In genomic region chr12:93526786-93527428, GRCh38 we compare ENCODE assay signal across 1 cellular context.
TF ChIP-seq lines count a peak whose summit lies in the region.

No MANE protein-coding gene starts in this region.

TF ChIP-seq in HepG2, 621 proteins besides CTCF, POLR2A, EP300 and RAD21 (continues in another document):
- TF ChIP-seq NFE2L2 (IDR thresholded peaks at IDR 0.05; ENCODE audit: low read length) (no peak), ATF7-NPFF (CRISPR knock-in tag; IDR thresholded peaks at IDR 0.05; ENCODE audit: low read depth) (no peak), JUND (CRISPR knock-in tag; IDR thresholded peaks at IDR 0.05) (peak; percentile 96), CREM (IDR thresholded peaks at IDR 0.05) (peak; percentile 30; the same call in 1 of the 2 replicates), CREM (CRISPR knock-in tag; IDR thresholded peaks at IDR 0.05) (no peak), CREB1 (IDR thresholded peaks at IDR 0.05) (no peak), CREB1 (CRISPR knock-in tag; IDR thresholded peaks at IDR 0.05) (peak; percentile 22; the same call in 1 of the 2 replicates), ZNF891 (CRISPR knock-in tag; IDR thresholded peaks at IDR 0.05) (no peak), NAIF1 (CRISPR knock-in tag; IDR thresholded peaks at IDR 0.05; ENCODE audit: borderline replicate concordance) (no peak), ZNF761 (CRISPR knock-in tag; conservative IDR thresholded peaks at IDR 0.05) (no peak), ZNF616 (CRISPR knock-in tag; IDR thresholded peaks at IDR 0.05; ENCODE audit: low read depth) (no peak), JUNB (CRISPR knock-in tag; IDR thresholded peaks at IDR 0.05; ENCODE audit: borderline replicate concordance) (peak; percentile 97), NR2F6 (IDR thresholded peaks at IDR 0.05) (peak; percentile 25; the same call in 1 of the 2 replicates), NR2F6 (CRISPR knock-in tag; IDR thresholded peaks at IDR 0.05) (peak; percentile 52; the same call in 1 of the 2 replicates), TCF7 (IDR thresholded peaks at IDR 0.05; ENCODE audit: low read depth) (peak; percentile 89), POLR2G (IDR thresholded peaks at IDR 0.05; ENCODE audit: low read depth, low read length) (no peak), ZBTB26 (CRISPR knock-in tag; IDR thresholded peaks at IDR 0.05; ENCODE audit: borderline replicate concordance) (no peak), SAP130 (CRISPR knock-in tag; IDR thresholded peaks at IDR 0.05; ENCODE audit: low read depth) (peak; percentile 39), DNMT3B (CRISPR knock-in tag; conservative IDR thresholded peaks at IDR 0.05) (peak; percentile 79; the same call in 1 of the 2 replicates), ZBTB2 (CRISPR knock-in tag; IDR thresholded peaks at IDR 0.05; ENCODE audit: low read depth) (no peak), FOXA3 (CRISPR knock-in tag; IDR thresholded peaks at IDR 0.05) (peak; percentile 54), TBL1XR1 (IDR thresholded peaks at IDR 0.05; ENCODE audit: borderline replicate concordance, low read length, partially characterized antibody) (peak; percentile 29), GATAD2A (CRISPR knock-in tag; IDR thresholded peaks at IDR 0.05) (peak; percentile 55), STAT5B (CRISPR knock-in tag; IDR thresholded peaks at IDR 0.05) (no peak), NFYB (CRISPR knock-in tag; IDR thresholded peaks at IDR 0.05) (no peak), SOX13 (IDR thresholded peaks at IDR 0.05) (no peak), SOX13 (CRISPR knock-in tag; conservative IDR thresholded peaks at IDR 0.05 in 1 of 2, IDR thresholded peaks at IDR 0.05 in 1 of 2) (peak in 1 of 2 experiments; percentile 57; a peak in 2 of 4 replicates), RXRB (CRISPR knock-in tag; IDR thresholded peaks at IDR 0.05; ENCODE audit: borderline replicate concordance) (peak; percentile 19; the same call in 1 of the 2 replicates), AGO1 (IDR thresholded peaks at IDR 0.05; ENCODE audit: low read depth, low read length, poor library complexity, severe bottlenecking) (no peak), BHLHE40 (IDR thresholded peaks at IDR 0.05; ENCODE audit: low read length) (peak; percentile 43; the same call in 1 of the 2 replicates), SOX5 (CRISPR knock-in tag; IDR thresholded peaks at IDR 0.05; ENCODE audit: borderline replicate concordance) (peak; percentile 53; the same call in 1 of the 2 replicates), MED1 (CRISPR knock-in tag; IDR thresholded peaks at IDR 0.05) (0 out of 2 replicates have a peak, but pooled peaks have one; percentile 11), HHEX (CRISPR knock-in tag; IDR thresholded peaks at IDR 0.05) (peak; percentile 82), ATF4 (CRISPR knock-in tag; IDR thresholded peaks at IDR 0.05) (0 out of 4 replicates have a peak, but pooled peaks of 1 of the 2 experiments have one; percentile 21), ZNF264 (CRISPR knock-in tag; IDR thresholded peaks at IDR 0.05) (no peak), ZNF549 (CRISPR knock-in tag; IDR thresholded peaks at IDR 0.05) (no peak), ARNT2 (CRISPR knock-in tag; IDR thresholded peaks at IDR 0.05; ENCODE audit: low read depth) (no peak), BCL6 (CRISPR knock-in tag; IDR thresholded peaks at IDR 0.05) (peak; percentile 84), FOSL1 (CRISPR knock-in tag; IDR thresholded peaks at IDR 0.05; ENCODE audit: borderline replicate concordance) (peak; percentile 84; the same call in 1 of the 2 replicates), NCOA2 (CRISPR knock-in tag; IDR thresholded peaks at IDR 0.05) (peak; percentile 23; the same call in 1 of the 2 replicates), HNRNPK (IDR thresholded peaks at IDR 0.05; ENCODE audit: low read depth, low read length, poor library complexity, severe bottlenecking) (no peak), MLLT10 (CRISPR knock-in tag; IDR thresholded peaks at IDR 0.05) (no peak), HMG20A (CRISPR knock-in tag; IDR thresholded peaks at IDR 0.05; ENCODE audit: borderline replicate concordance) (peak; percentile 49; the same call in 1 of the 2 replicates), ZNF235 (CRISPR knock-in tag; IDR thresholded peaks at IDR 0.05; ENCODE audit: borderline replicate concordance) (no peak), DPF2 (CRISPR knock-in tag; IDR thresholded peaks at IDR 0.05; ENCODE audit: borderline replicate concordance, low read depth) (peak; percentile 77; the same call in 1 of the 2 replicates), ZNF451 (CRISPR knock-in tag; IDR thresholded peaks at IDR 0.05) (no peak), SOX6 (IDR thresholded peaks at IDR 0.05) (no peak), SOX6 (CRISPR knock-in tag; IDR thresholded peaks at IDR 0.05) (peak; percentile 50), HDAC1 (CRISPR knock-in tag; IDR thresholded peaks at IDR 0.05) (peak; percentile 44; the same call in 1 of the 2 replicates), TEAD3 (CRISPR knock-in tag; optimal IDR thresholded peaks at IDR 0.05; ENCODE audit: borderline replicate concordance) (peak; percentile 92)
- TF ChIP-seq, protein P1, sequence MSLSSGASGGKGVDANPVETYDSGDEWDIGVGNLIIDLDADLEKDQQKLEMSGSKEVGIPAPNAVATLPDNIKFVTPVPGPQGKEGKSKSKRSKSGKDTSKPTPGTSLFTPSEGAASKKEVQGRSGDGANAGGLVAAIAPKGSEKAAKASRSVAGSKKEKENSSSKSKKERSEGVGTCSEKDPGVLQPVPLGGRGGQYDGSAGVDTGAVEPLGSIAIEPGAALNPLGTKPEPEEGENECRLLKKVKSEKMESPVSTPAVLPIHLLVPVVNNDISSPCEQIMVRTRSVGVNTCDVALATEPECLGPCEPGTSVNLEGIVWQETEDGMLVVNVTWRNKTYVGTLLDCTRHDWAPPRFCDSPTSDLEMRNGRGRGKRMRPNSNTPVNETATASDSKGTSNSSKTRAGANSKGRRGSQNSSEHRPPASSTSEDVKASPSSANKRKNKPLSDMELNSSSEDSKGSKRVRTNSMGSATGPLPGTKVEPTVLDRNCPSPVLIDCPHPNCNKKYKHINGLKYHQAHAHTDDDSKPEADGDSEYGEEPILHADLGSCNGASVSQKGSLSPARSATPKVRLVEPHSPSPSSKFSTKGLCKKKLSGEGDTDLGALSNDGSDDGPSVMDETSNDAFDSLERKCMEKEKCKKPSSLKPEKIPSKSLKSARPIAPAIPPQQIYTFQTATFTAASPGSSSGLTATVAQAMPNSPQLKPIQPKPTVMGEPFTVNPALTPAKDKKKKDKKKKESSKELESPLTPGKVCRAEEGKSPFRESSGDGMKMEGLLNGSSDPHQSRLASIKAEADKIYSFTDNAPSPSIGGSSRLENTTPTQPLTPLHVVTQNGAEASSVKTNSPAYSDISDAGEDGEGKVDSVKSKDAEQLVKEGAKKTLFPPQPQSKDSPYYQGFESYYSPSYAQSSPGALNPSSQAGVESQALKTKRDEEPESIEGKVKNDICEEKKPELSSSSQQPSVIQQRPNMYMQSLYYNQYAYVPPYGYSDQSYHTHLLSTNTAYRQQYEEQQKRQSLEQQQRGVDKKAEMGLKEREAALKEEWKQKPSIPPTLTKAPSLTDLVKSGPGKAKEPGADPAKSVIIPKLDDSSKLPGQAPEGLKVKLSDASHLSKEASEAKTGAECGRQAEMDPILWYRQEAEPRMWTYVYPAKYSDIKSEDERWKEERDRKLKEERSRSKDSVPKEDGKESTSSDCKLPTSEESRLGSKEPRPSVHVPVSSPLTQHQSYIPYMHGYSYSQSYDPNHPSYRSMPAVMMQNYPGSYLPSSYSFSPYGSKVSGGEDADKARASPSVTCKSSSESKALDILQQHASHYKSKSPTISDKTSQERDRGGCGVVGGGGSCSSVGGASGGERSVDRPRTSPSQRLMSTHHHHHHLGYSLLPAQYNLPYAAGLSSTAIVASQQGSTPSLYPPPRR (CRISPR knock-in tag; IDR thresholded peaks at IDR 0.05; ENCODE audit: borderline replicate concordance): peak; percentile 24; the same call in 1 of the 2 replicates
- TF ChIP-seq, protein P2, sequence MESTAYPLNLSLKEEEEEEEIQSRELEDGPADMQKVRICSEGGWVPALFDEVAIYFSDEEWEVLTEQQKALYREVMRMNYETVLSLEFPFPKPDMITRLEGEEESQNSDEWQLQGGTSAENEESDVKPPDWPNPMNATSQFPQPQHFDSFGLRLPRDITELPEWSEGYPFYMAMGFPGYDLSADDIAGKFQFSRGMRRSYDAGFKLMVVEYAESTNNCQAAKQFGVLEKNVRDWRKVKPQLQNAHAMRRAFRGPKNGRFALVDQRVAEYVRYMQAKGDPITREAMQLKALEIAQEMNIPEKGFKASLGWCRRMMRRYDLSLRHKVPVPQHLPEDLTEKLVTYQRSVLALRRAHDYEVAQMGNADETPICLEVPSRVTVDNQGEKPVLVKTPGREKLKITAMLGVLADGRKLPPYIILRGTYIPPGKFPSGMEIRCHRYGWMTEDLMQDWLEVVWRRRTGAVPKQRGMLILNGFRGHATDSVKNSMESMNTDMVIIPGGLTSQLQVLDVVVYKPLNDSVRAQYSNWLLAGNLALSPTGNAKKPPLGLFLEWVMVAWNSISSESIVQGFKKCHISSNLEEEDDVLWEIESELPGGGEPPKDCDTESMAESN (CRISPR knock-in tag; conservative IDR thresholded peaks at IDR 0.05): no peak
- TF ChIP-seq, protein P3, sequence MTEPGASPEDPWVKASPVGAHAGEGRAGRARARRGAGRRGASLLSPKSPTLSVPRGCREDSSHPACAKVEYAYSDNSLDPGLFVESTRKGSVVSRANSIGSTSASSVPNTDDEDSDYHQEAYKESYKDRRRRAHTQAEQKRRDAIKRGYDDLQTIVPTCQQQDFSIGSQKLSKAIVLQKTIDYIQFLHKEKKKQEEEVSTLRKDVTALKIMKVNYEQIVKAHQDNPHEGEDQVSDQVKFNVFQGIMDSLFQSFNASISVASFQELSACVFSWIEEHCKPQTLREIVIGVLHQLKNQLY (CRISPR knock-in tag; IDR thresholded peaks at IDR 0.05): no peak
- TF ChIP-seq, protein P4, sequence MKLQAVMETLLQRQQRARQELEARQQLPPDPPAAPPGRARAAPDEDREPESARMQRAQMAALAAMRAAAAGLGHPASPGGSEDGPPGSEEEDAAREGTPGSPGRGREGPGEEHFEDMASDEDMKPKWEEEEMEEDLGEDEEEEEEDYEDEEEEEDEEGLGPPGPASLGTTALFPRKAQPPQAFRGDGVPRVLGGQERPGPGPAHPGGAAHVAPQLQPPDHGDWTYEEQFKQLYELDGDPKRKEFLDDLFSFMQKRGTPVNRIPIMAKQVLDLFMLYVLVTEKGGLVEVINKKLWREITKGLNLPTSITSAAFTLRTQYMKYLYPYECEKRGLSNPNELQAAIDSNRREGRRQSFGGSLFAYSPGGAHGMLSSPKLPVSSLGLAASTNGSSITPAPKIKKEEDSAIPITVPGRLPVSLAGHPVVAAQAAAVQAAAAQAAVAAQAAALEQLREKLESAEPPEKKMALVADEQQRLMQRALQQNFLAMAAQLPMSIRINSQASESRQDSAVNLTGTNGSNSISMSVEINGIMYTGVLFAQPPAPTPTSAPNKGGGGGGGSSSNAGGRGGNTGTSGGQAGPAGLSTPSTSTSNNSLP (IDR thresholded peaks at IDR 0.05; ENCODE audit: low read depth, low read length): peak; percentile 92
- TF ChIP-seq, protein P5, sequence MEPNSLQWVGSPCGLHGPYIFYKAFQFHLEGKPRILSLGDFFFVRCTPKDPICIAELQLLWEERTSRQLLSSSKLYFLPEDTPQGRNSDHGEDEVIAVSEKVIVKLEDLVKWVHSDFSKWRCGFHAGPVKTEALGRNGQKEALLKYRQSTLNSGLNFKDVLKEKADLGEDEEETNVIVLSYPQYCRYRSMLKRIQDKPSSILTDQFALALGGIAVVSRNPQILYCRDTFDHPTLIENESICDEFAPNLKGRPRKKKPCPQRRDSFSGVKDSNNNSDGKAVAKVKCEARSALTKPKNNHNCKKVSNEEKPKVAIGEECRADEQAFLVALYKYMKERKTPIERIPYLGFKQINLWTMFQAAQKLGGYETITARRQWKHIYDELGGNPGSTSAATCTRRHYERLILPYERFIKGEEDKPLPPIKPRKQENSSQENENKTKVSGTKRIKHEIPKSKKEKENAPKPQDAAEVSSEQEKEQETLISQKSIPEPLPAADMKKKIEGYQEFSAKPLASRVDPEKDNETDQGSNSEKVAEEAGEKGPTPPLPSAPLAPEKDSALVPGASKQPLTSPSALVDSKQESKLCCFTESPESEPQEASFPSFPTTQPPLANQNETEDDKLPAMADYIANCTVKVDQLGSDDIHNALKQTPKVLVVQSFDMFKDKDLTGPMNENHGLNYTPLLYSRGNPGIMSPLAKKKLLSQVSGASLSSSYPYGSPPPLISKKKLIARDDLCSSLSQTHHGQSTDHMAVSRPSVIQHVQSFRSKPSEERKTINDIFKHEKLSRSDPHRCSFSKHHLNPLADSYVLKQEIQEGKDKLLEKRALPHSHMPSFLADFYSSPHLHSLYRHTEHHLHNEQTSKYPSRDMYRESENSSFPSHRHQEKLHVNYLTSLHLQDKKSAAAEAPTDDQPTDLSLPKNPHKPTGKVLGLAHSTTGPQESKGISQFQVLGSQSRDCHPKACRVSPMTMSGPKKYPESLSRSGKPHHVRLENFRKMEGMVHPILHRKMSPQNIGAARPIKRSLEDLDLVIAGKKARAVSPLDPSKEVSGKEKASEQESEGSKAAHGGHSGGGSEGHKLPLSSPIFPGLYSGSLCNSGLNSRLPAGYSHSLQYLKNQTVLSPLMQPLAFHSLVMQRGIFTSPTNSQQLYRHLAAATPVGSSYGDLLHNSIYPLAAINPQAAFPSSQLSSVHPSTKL (CRISPR knock-in tag; IDR thresholded peaks at IDR 0.05): peak; percentile 76
